ENCODE assay signal across 13 cellular contexts in genomic region chr4:143991761-143992160, GRCh38. TPM values are rescaled to one million over a fixed set of nuclear protein-coding genes. Genes with fewer than 3 reads are reported as not detected.
DNase-seq lines count a peak whose midpoint lies in the region; ATAC-seq and TF ChIP-seq lines count a peak whose summit lies in the region.
"Not testable (repeated sequence)": the region's sequence is repeated elsewhere in the genome, so short reads cannot be mapped to it uniquely, and the experiment has no call there.
"Had no signal": no experiment of that assay in that cellular context is flagged by ENCODE, and none has a peak within 500 bp of the region (broad histone marks: within the 10 kb centered on the region; RNA-seq: fewer than 3 reads in every experiment).

No MANE protein-coding gene starts in this region.

- H3K4me3 Mint-ChIP-seq in activated CD4-positive, alpha-beta T cell treated with anti-CD3 and anti-CD28 coated beads for 36 hours; activated T-cell treated with anti-CD3 and anti-CD28 coated beads, Interleukin-2, amount 50 U/mL, for 24 hours; activated T-cell treated with anti-CD3 and anti-CD28 coated beads, Interleukin-2, amount 50 U/mL, for 72 hours: not testable (repeated sequence)

- POLR2A ChIA-PET in activated CD4-positive, alpha-beta T cell treated with anti-CD3 and anti-CD28 coated beads for 36 hours (lab: Charles Lee), result not testable (repeated sequence)

- peaks cover 12% of the 10 kb centered on the region for H3K4me1 Mint-ChIP-seq in activated CD4-positive, alpha-beta T cell treated with anti-CD3 and anti-CD28 coated beads for 36 hours
- peaks cover 16% of the 10 kb centered on the region for H3K4me1 Mint-ChIP-seq in activated T-cell treated with anti-CD3 and anti-CD28 coated beads, Interleukin-2, amount 50 U/mL, for 24 hours (ENCODE audit: low read depth)
- peaks cover 22% of the 10 kb centered on the region for H3K4me1 Mint-ChIP-seq in activated T-cell treated with anti-CD3 and anti-CD28 coated beads, Interleukin-2, amount 50 U/mL, for 72 hours (ENCODE audit: low read depth)

- H3K36me3 Mint-ChIP-seq in activated CD4-positive, alpha-beta T cell treated with anti-CD3 and anti-CD28 coated beads for 36 hours (ENCODE audit: low read depth); activated T-cell treated with anti-CD3 and anti-CD28 coated beads, Interleukin-2, amount 50 U/mL, for 24 hours (ENCODE audit: low read depth); activated T-cell treated with anti-CD3 and anti-CD28 coated beads, Interleukin-2, amount 50 U/mL, for 72 hours (ENCODE audit: insufficient read depth in 2 of 2); activated naive CD4-positive, alpha-beta T cell treated with anti-CD3 and anti-CD28 coated beads, Interleukin-2, amount 50 U/mL, for 72 hours: not testable (repeated sequence)

- H3K9me3 Mint-ChIP-seq in activated CD4-positive, alpha-beta T cell treated with anti-CD3 and anti-CD28 coated beads for 36 hours (ENCODE audit: low read depth); activated T-cell treated with anti-CD3 and anti-CD28 coated beads, Interleukin-2, amount 50 U/mL, for 24 hours; activated T-cell treated with anti-CD3 and anti-CD28 coated beads, Interleukin-2, amount 50 U/mL, for 72 hours; activated naive CD4-positive, alpha-beta T cell treated with anti-CD3 and anti-CD28 coated beads, Interleukin-2, amount 50 U/mL, for 72 hours: not testable (repeated sequence)

- H3K4me3 ChIP-seq in fibroblast of mammary gland (ENCODE audit: control insufficient read depth, low read depth, low read length), result not testable (repeated sequence)

- not testable (repeated sequence) for DNase-seq in activated CD4-positive, alpha-beta T cell treated with anti-CD3 and anti-CD28 coated beads for 36 hours; activated T-cell treated with anti-CD3 and anti-CD28 coated beads, Interleukin-2, amount 50 U/mL, for 24 hours; activated T-cell treated with anti-CD3 and anti-CD28 coated beads, Interleukin-2, amount 50 U/mL, for 72 hours; activated naive CD4-positive, alpha-beta T cell treated with anti-CD3 and anti-CD28 coated beads, Interleukin-2, amount 50 U/mL, for 72 hours (ENCODE audit: low spot score in 2 of 2); stimulated activated naive CD8-positive, alpha-beta T cell treated with anti-CD3 and anti-CD28 coated beads, Interleukin-15, Interleukin-2, amounts not matched to agents 100 U/mL and 50 U/mL, for 24 hours
- peak; percentile 0 for DNase-seq in fibroblast of mammary gland (ENCODE audit: low read depth)

- intact Hi-C loops in activated CD4-positive, alpha-beta T cell treated with anti-CD3 and anti-CD28 coated beads for 36 hours (cut with DNase I, micrococcal nuclease), result not testable (repeated sequence)

- not testable (repeated sequence) for H3K27ac Mint-ChIP-seq in activated CD4-positive, alpha-beta T cell treated with anti-CD3 and anti-CD28 coated beads for 36 hours; activated T-cell treated with anti-CD3 and anti-CD28 coated beads, Interleukin-2, amount 50 U/mL, for 72 hours; activated naive CD4-positive, alpha-beta T cell treated with anti-CD3 and anti-CD28 coated beads, Interleukin-2, amount 50 U/mL, for 72 hours
- peak overlapping the region; percentile 49 for H3K27ac Mint-ChIP-seq in activated T-cell treated with anti-CD3 and anti-CD28 coated beads, Interleukin-2, amount 50 U/mL, for 24 hours

- CTCF ChIA-PET in activated CD4-positive, alpha-beta T cell treated with anti-CD3 and anti-CD28 coated beads for 36 hours (lab: Charles Lee), result not testable (repeated sequence)

- H3K27me3 Mint-ChIP-seq in activated CD4-positive, alpha-beta T cell treated with anti-CD3 and anti-CD28 coated beads for 36 hours; activated T-cell treated with anti-CD3 and anti-CD28 coated beads, Interleukin-2, amount 50 U/mL, for 72 hours (ENCODE audit: low read depth): not testable (repeated sequence)
- H3K27me3 Mint-ChIP-seq in activated T-cell treated with anti-CD3 and anti-CD28 coated beads, Interleukin-2, amount 50 U/mL, for 24 hours, result peaks cover 11% of the 10 kb centered on the region

- TF ChIP-seq CTCF in fibroblast of mammary gland (conservative IDR thresholded peaks at IDR 0.05; ENCODE audit: control insufficient read depth, insufficient read depth, low read depth, low read length), result not testable (repeated sequence)

- ATAC-seq in activated CD4-positive, alpha-beta T cell treated with anti-CD3 and anti-CD28 coated beads for 36 hours, result peak; percentile 78
- ATAC-seq in activated T-cell treated with anti-CD3 and anti-CD28 coated beads, Interleukin-2, amount 50 U/mL, for 72 hours (replicated peaks in 1 of 2), result peak; percentile 68 to 75
- ATAC-seq in activated naive CD4-positive, alpha-beta T cell treated with anti-CD3 and anti-CD28 coated beads, Interleukin-2, amount 50 U/mL, for 72 hours, result peak; percentile 56 to 78
- peak; percentile 52 for ATAC-seq in stimulated activated naive CD8-positive, alpha-beta T cell treated with anti-CD3 and anti-CD28 coated beads, Interleukin-15, Interleukin-2, amounts not matched to agents 100 U/mL and 50 U/mL, for 24 hours

RNA-seq across cellular contexts. Expression of gene GYPB, which starts 27.4 kb away (rescaled TPM):
- total RNA-seq in activated CD4-positive, alpha-beta T cell treated with anti-CD3 and anti-CD28 coated beads for 36 hours, result not detected
- not detected for total RNA-seq in activated T-cell treated with anti-CD3 and anti-CD28 coated beads, Interleukin-2, amount 50 U/mL, for 72 hours
- not detected for total RNA-seq in activated naive CD4-positive, alpha-beta T cell treated with anti-CD3 and anti-CD28 coated beads, Interleukin-2, amount 50 U/mL, for 72 hours
- total RNA-seq: A673; CD4-positive, alpha-beta memory T cell; CD4-positive, CD25-positive, alpha-beta regulatory T cell; CD8-positive, alpha-beta memory T cell; Daoy; G401; GM12878 had no signal
